ENCODE assay signal across 9 cellular contexts in the genomic region with DNA sequence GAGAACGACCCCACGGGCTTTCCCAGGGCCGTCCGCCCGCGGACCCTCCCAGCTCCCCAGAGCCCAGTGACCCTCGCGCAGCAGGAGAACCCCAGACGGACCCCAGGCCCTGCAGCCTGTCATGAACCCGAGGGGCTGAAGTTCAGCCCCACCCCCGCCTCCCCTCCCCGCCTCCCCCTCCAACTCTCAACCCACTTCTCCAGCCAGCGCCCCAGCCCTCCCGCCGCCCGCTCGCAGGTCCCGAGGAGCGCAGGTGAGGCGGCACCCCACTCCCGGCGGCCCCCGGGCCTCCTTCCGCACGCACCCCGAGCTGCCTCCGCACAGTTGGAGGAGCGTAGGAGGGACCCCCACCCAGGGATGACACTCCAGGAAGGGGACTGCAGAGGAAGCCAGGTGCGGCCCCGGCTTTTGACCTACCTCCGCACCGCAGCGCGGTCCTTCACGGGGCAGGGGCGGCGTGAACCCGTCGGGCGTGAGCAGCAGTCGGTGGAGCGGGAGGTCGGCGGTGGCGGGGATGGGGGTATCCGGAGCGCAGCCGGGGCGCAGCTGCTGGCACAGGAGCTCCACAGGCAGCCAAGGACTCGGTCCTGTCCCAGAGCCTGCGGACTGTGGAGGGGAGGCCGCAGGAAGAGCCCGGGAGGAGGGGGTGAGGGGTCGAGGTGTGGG. TPM values are rescaled to one million over a fixed set of nuclear protein-coding genes. Genes with fewer than 3 reads are reported as not detected.
DNase-seq lines count a peak whose midpoint lies in the region; ATAC-seq and TF ChIP-seq lines count a peak whose summit lies in the region.
"Had no signal": no experiment of that assay in that cellular context is flagged by ENCODE, and none has a peak within 500 bp of the region (broad histone marks: within the 10 kb centered on the region; RNA-seq: fewer than 3 reads in every experiment).

TSS of gene TMEM176A (plus strand) at position 194 of the 666 bp plus-strand sequence. CDS start 782 bp downstream, outside the sequence.

- no peak within 1 kb of the TSS for H3K56ac ChIP-seq in mesendoderm (ENCODE audit: low read length)

- no peak within 1 kb of the TSS for H3K18ac ChIP-seq in mesendoderm (ENCODE audit: low read length)

- H3K4me2 ChIP-seq in mesendoderm (ENCODE audit: low read length): peak within 1 kb of the TSS; percentile 38

- no peak within 1 kb of the TSS for H2AK5ac ChIP-seq in mesendoderm (ENCODE audit: low read length)

- H3K27me3 Mint-ChIP-seq in T-helper 17 cell: peaks cover 48% of the 10 kb centered on the region

- no peaks in the 10 kb centered on the region for H3K79me2 ChIP-seq in mesendoderm (ENCODE audit: control insufficient read depth, insufficient read depth, low read length)

- no peak within 1 kb of the TSS for H4K8ac ChIP-seq in mesendoderm (ENCODE audit: low read depth, low read length)

- no peak for DNase-seq in T-helper 17 cell
- peak; percentile 68 for DNase-seq in coronary artery (ENCODE audit: low spot score)
- DNase-seq in mesendoderm: no peak
- no peak for DNase-seq in HuH-7.5 (ENCODE audit: low spot score)
- no peak for DNase-seq in NCI-H187 (lab: John Stamatoyannopoulos, UW)
- no peak for DNase-seq in occipital lobe (lab: John Stamatoyannopoulos, UW)

- H3K79me1 ChIP-seq in mesendoderm (ENCODE audit: low read length): no peaks in the 10 kb centered on the region

- H3K27me3 ChIP-seq in mesendoderm (ENCODE audit: insufficient read depth, low read length, poor library complexity) (peaks cover 33% of the 10 kb centered on the region), stomach smooth muscle (ENCODE audit: control insufficient read depth in 1 of 2, insufficient read depth in 2 of 2, low read length in 2 of 2) (peaks cover 16 to 28% of the 10 kb centered on the region in 2 donors)

- WGBS in mesendoderm (ENCODE audit: extremely low coverage, insufficient coverage, low lambda C conversion rate): no CpG with 5 or more reads among the region's 54 CpGs

- peak within 1 kb of the TSS; percentile 16 for H3K27ac Mint-ChIP-seq in T-helper 17 cell

- no peak within 1 kb of the TSS for H3K4ac ChIP-seq in mesendoderm (ENCODE audit: low read depth, low read length)

- H3K4me3 ChIP-seq in coronary artery (peak within 1 kb of the TSS; percentile 73), mesendoderm (ENCODE audit: low read length) (no peak within 1 kb of the TSS), stomach smooth muscle (ENCODE audit: low read length in 2 of 2) (peak within 1 kb of the TSS; percentile 43 to 72)

- H3K4me1 ChIP-seq in mesendoderm (ENCODE audit: control insufficient read depth, low read depth, low read length): no peaks in the 10 kb centered on the region
- peaks cover 20% of the 10 kb centered on the region for H3K4me1 ChIP-seq in stomach smooth muscle (ENCODE audit: control insufficient read depth, insufficient read depth, low read length)

- peaks cover 4% of the 10 kb centered on the region for H3K9me3 ChIP-seq in T-helper 17 cell (ENCODE audit: control insufficient read depth, low read length, poor library complexity, severe bottlenecking)
- peaks cover 4% of the 10 kb centered on the region in 2 donors for H3K9me3 ChIP-seq in stomach smooth muscle (ENCODE audit: control insufficient read depth in 2 of 2, low read length in 2 of 2)

- no peak for TF ChIP-seq CTCF in coronary artery (IDR thresholded peaks at IDR 0.05)

- no peak within 1 kb of the TSS for H4K5ac ChIP-seq in mesendoderm (ENCODE audit: low read length)

- no peaks in the 10 kb centered on the region for H3K36me3 ChIP-seq in mesendoderm (ENCODE audit: control insufficient read depth, insufficient read depth, low read length)
- H3K36me3 ChIP-seq in stomach smooth muscle (ENCODE audit: control insufficient read depth in 2 of 2, insufficient read depth in 2 of 2, low read length in 2 of 2): peaks cover 5 to 11% of the 10 kb centered on the region in 2 donors

- H2BK15ac ChIP-seq in mesendoderm (replicated peaks; ENCODE audit: low read depth): no peak within 1 kb of the TSS

- peak within 1 kb of the TSS; percentile 79 for H3K4me3 Mint-ChIP-seq in T-helper 17 cell

- peaks cover 10% of the 10 kb centered on the region for H3K4me1 Mint-ChIP-seq in T-helper 17 cell

- no peak within 1 kb of the TSS for H3K9ac ChIP-seq in mesendoderm (ENCODE audit: low read length)
- H3K9ac ChIP-seq in stomach smooth muscle (ENCODE audit: low read length in 2 of 2): peak within 1 kb of the TSS; percentile 51 to 53

- peaks cover 6% of the 10 kb centered on the region for H3K36me3 Mint-ChIP-seq in T-helper 17 cell (ENCODE audit: low read depth)

- no peak within 1 kb of the TSS for H2BK120ac ChIP-seq in mesendoderm (ENCODE audit: low read depth, low read length)

- H3K27ac ChIP-seq in coronary artery (peak within 1 kb of the TSS in 1 of 2 donors; percentile 79), mesendoderm (ENCODE audit: low read depth, low read length) (no peak within 1 kb of the TSS), stomach smooth muscle (ENCODE audit: low read length) (no peak within 1 kb of the TSS)

- H3K23ac ChIP-seq in mesendoderm (ENCODE audit: low read length): no peak within 1 kb of the TSS

- no peak within 1 kb of the TSS for H2BK5ac ChIP-seq in mesendoderm (ENCODE audit: low read length)

- peak; percentile 56 for ATAC-seq in T-helper 17 cell
- ATAC-seq in HG03457 (IDR thresholded peaks at IDR 0.05; ENCODE audit: unreplicated experiment): no peak

RNA-seq across cellular contexts. Expression of gene TMEM176A, which starts in this region (rescaled TPM):
- total RNA-seq in T-helper 17 cell (under 1 TPM in 1 of 2 donors, not detected in 1; 0.20 TPM), occipital lobe (0.47 TPM)
- polyA plus RNA-seq in mesendoderm (2013, experiment 1 of 2): 0.25 TPM
- 0.14 TPM for polyA plus RNA-seq in mesendoderm (2013, experiment 2 of 2)
- total RNA-seq: pulmonary artery endothelial cell had no signal

Comparison
In these comparisons a context has a peak if more than half of its experiments do, and no peak if none do; other contexts are left out.
1. Peak in ATAC-seq in T-helper 17 cell; RNA of the gene not detected or under 1 TPM.